19 cellular contexts compared by ENCODE assay signal in genomic region chr10:1201010-1201807, GRCh38.
DNase-seq lines count a peak whose midpoint lies in the region; ATAC-seq lines count a peak whose summit lies in the region.
"Had no signal": no experiment of that assay in that cellular context is flagged by ENCODE, and none has a peak within 500 bp of the region (broad histone marks: within the 10 kb centered on the region; RNA-seq: fewer than 3 reads in every experiment).

No MANE protein-coding gene starts in this region.

- no peak overlapping the region for H4K91ac ChIP-seq in neuronal stem cell (ENCODE audit: low read depth, low read length, poor library complexity)

- peaks cover 0 to 26% (median 0%) of the 10 kb centered on the region in 3 experiments for H3K27me3 ChIP-seq in neuronal stem cell (ENCODE audit: control insufficient read depth in 3 of 3, insufficient read depth in 3 of 3, low read depth in 1 of 3, low read length in 3 of 3)
- H3K27me3 ChIP-seq: Peyer's patch had no signal

- H3K4me3 Mint-ChIP-seq in activated CD8-positive, alpha-beta memory T cell treated with anti-CD3 and anti-CD28 coated beads, Interleukin-2, amount 10 ng/mL, durations not matched to agents 7 days and 5 days = no peak overlapping the region
- H3K4me3 Mint-ChIP-seq: B cell; CD4-positive, CD25-positive, alpha-beta regulatory T cell had no signal

- peak overlapping the region; percentile 93 for H3K23ac ChIP-seq in neuronal stem cell (ENCODE audit: low read depth, low read length, poor library complexity)

- no peak overlapping the region for H2BK120ac ChIP-seq in neuronal stem cell (ENCODE audit: low read depth, low read length)

- no peak overlapping the region for H2BK5ac ChIP-seq in neuronal stem cell (ENCODE audit: low read length)

- no peaks in the 10 kb centered on the region for H3K9me3 Mint-ChIP-seq in activated CD8-positive, alpha-beta memory T cell treated with anti-CD3 and anti-CD28 coated beads, Interleukin-2, amount 10 ng/mL, durations not matched to agents 7 days and 5 days (ENCODE audit: low read depth)
- H3K9me3 Mint-ChIP-seq: CD4-positive, CD25-positive, alpha-beta regulatory T cell had no signal

- H2AK5ac ChIP-seq in neuronal stem cell (ENCODE audit: low read depth, low read length) = no peak overlapping the region

- H3K4me1 Mint-ChIP-seq in activated CD8-positive, alpha-beta memory T cell treated with anti-CD3 and anti-CD28 coated beads, Interleukin-2, amount 10 ng/mL, durations not matched to agents 7 days and 5 days = no peaks in the 10 kb centered on the region
- H3K4me1 Mint-ChIP-seq: B cell; CD4-positive, CD25-positive, alpha-beta regulatory T cell had no signal

- no peaks in the 10 kb centered on the region for H3K36me3 ChIP-seq in neuronal stem cell (replicated peaks in 1 of 2; ENCODE audit: control insufficient read depth in 2 of 2, insufficient read depth in 2 of 2, low read length in 2 of 2)
- H3K36me3 ChIP-seq: Peyer's patch had no signal

- no peak overlapping the region for H3K4me2 ChIP-seq in neuronal stem cell (ENCODE audit: insufficient read depth, low read length, poor library complexity, severe bottlenecking)

- no peak overlapping the region for H4K8ac ChIP-seq in neuronal stem cell (ENCODE audit: low read depth, low read length)

- no peaks in the 10 kb centered on the region for H3K36me3 Mint-ChIP-seq in activated CD8-positive, alpha-beta memory T cell treated with anti-CD3 and anti-CD28 coated beads, Interleukin-2, amount 10 ng/mL, durations not matched to agents 7 days and 5 days
- H3K36me3 Mint-ChIP-seq: CD4-positive, CD25-positive, alpha-beta regulatory T cell had no signal

- peaks cover 0 to 10% of the 10 kb centered on the region in 2 donors for H3K4me1 ChIP-seq in neuronal stem cell (ENCODE audit: control insufficient read depth in 2 of 2, insufficient read depth in 1 of 2, low read depth in 1 of 2, low read length in 2 of 2)

- H2BK12ac ChIP-seq in neuronal stem cell (ENCODE audit: low read length) = peak overlapping the region; percentile 47

- H3K4me3 ChIP-seq in neuronal stem cell (ENCODE audit: low read length in 2 of 2) = no peak overlapping the region
- H3K4me3 ChIP-seq: Peyer's patch had no signal

- no peak overlapping the region for H3K9ac ChIP-seq in neuronal stem cell (ENCODE audit: low read depth, low read length, poor library complexity)

- no peak overlapping the region for H2BK15ac ChIP-seq in neuronal stem cell (ENCODE audit: low read length)

- H3K79me1 ChIP-seq in neuronal stem cell (ENCODE audit: low read depth, low read length) = no peaks in the 10 kb centered on the region

- H3K27me3 Mint-ChIP-seq in activated CD8-positive, alpha-beta memory T cell treated with anti-CD3 and anti-CD28 coated beads, Interleukin-2, amount 10 ng/mL, durations not matched to agents 7 days and 5 days = peaks cover 18% of the 10 kb centered on the region

- no peaks in the 10 kb centered on the region for H3K9me3 ChIP-seq in neuronal stem cell (replicated peaks in 1 of 2; ENCODE audit: control insufficient read depth in 2 of 2, insufficient read depth in 1 of 2, low read depth in 1 of 2, low read length in 2 of 2)
- H3K9me3 ChIP-seq: Peyer's patch had no signal

- CTCF ChIA-PET in activated CD8-positive, alpha-beta memory T cell treated with anti-CD3 and anti-CD28 coated beads, Interleukin-2, amount 10 ng/mL, durations not matched to agents 7 days and 5 days (lab: Charles Lee) = no interaction called here

- H3K14ac ChIP-seq in neuronal stem cell (ENCODE audit: low read length) = no peak overlapping the region

- H3K4ac ChIP-seq in neuronal stem cell (ENCODE audit: low read length) = no peak overlapping the region

- peak; percentile 13 for DNase-seq in NCI-H2171 treated with DMSO at 0.1 percent for 48 hours (lab: John Stamatoyannopoulos, UW)
- no peak for DNase-seq in NCI-H2171 (lab: John Stamatoyannopoulos, UW)
- DNase-seq in neuronal stem cell (ENCODE audit: low spot score) = no peak
- DNase-seq in KG1 (lab: John Stamatoyannopoulos, UW) = no peak
- no peak for DNase-seq in activated CD8-positive, alpha-beta memory T cell treated with anti-CD3 and anti-CD28 coated beads, Interleukin-2, amount 10 ng/mL, durations not matched to agents 7 days and 5 days
- DNase-seq: CD4-positive, CD25-positive, alpha-beta regulatory T cell; DMS53; KBM-7; NCI-H1417 treated with DMSO at 0.1 percent for 48 hours; NCI-H2029; NCI-H446 treated with DMSO at 0.1 percent for 48 hours; NCI-H748 treated with DMSO at 0.1 percent for 48 hours; NK-92 treated with Interleukin-12 subunit alpha and Interleukin-12 subunit beta, amount 100 ng/mL, for 24 hours had no signal

- WGBS in neuronal stem cell (ENCODE audit: extremely low coverage in 2 of 2, insufficient read length in 2 of 2, insufficient replicate concordance in 1 of 2), 2 donors = no CpG with 5 or more reads among the region's 22 CpGs

- no peak overlapping the region for H2AFZ ChIP-seq in neuronal stem cell (ENCODE audit: low read length)

- peak overlapping the region; percentile 65 for H3K18ac ChIP-seq in neuronal stem cell (ENCODE audit: low read length)

- no peak for ATAC-seq in HG03025 (IDR thresholded peaks at IDR 0.05; ENCODE audit: low FRiP score, unreplicated experiment)
- no peak for ATAC-seq in activated CD8-positive, alpha-beta memory T cell treated with anti-CD3 and anti-CD28 coated beads, Interleukin-2, amount 10 ng/mL, durations not matched to agents 7 days and 5 days
- ATAC-seq: HepG2 had no signal

- H3K27ac Mint-ChIP-seq in activated CD8-positive, alpha-beta memory T cell treated with anti-CD3 and anti-CD28 coated beads, Interleukin-2, amount 10 ng/mL, durations not matched to agents 7 days and 5 days = no peak overlapping the region
- H3K27ac Mint-ChIP-seq: B cell; CD4-positive, CD25-positive, alpha-beta regulatory T cell had no signal

- peak overlapping the region; percentile 100 for H3K27ac ChIP-seq in cingulate gyrus (ENCODE audit: low read depth, low read length)
- H3K27ac ChIP-seq in neuronal stem cell (replicated peaks; ENCODE audit: low read length) = no peak overlapping the region
- peak overlapping the region; percentile 100 for H3K27ac ChIP-seq in temporal lobe (ENCODE audit: low read depth, low read length)
- H3K27ac ChIP-seq: Peyer's patch had no signal
